Comparison of ENCODE assay signal across 23 cellular contexts in the genomic region with DNA sequence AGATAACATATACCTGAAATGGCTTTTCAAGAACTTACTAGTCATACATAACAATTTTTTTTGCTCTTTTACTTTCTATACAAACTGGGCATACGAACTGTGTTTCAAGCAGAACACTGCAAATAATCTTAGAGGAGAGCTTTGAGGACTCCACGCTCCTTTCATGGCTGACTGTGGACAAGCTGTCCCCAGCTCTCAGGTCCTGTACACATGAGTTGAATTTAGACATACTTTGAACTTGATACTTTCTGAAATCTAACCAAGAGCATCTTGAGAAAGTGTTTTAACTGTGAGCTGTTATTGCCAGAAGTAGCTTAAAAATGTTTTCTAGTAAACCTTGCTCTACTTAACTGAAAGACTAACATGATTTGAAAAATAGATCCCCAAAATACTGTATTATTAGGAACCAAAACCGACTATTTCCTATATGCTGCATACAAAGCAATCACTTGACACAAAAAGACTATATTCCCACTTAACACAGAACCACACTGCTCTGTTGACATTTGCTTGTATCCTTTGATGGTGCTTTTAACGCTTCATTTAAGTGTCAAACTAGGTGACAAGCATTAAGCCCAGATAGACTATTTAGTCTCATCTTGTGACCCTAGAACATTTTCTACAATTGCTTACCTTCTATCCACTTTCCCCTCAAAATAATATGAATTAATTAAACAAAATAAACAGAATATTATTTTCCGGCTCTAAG.
DNase-seq lines count a peak whose midpoint lies in the region; ATAC-seq, FAIRE-seq and TF ChIP-seq lines count a peak whose summit lies in the region.
"Had no signal": no experiment of that assay in that cellular context is flagged by ENCODE, and none has a peak within 500 bp of the region (broad histone marks: within the 10 kb centered on the region; RNA-seq: fewer than 3 reads in every experiment).

No MANE protein-coding gene starts in this region.

- no peaks in the 10 kb centered on the region for H3K9me3 Mint-ChIP-seq in chondrocyte (ENCODE audit: low read depth)
- H3K9me3 Mint-ChIP-seq in neural progenitor cell: no peaks in the 10 kb centered on the region
- H3K9me3 Mint-ChIP-seq: activated CD4-positive, alpha-beta T cell treated with anti-CD3 and anti-CD28 coated beads, Interleukin-2, amount 10 ng/mL, durations not matched to agents 24 days and 14 days had no signal

- peak overlapping the region; percentile 82 for H3K27ac Mint-ChIP-seq in chondrocyte (ENCODE audit: unreplicated experiment)
- no peak overlapping the region for H3K27ac Mint-ChIP-seq in neural progenitor cell
- H3K27ac Mint-ChIP-seq: activated CD4-positive, alpha-beta T cell treated with anti-CD3 and anti-CD28 coated beads, Interleukin-2, amount 10 ng/mL, durations not matched to agents 24 days and 14 days; activated CD8-positive, alpha-beta memory T cell treated with anti-CD3 and anti-CD28 coated beads, Interleukin-2, amount 10 ng/mL, durations not matched to agents 7 days and 5 days; activated naive CD8-positive, alpha-beta T cell treated with anti-CD3 and anti-CD28 coated beads for 36 hours; CD14-positive monocyte; stimulated activated naive CD8-positive, alpha-beta T cell treated with anti-CD3 and anti-CD28 coated beads, Interleukin-15, Interleukin-2, amounts not matched to agents 100 ng/mL and 50 ng/mL, for 24 hours had no signal

- POLR2A ChIA-PET in HepG2 (lab: Yijun Ruan, JAX): no interaction called here

- H3K4me1 Mint-ChIP-seq in chondrocyte (ENCODE audit: low read depth) (peaks cover 27% of the 10 kb centered on the region), neural progenitor cell (peaks cover 52% of the 10 kb centered on the region)
- H3K4me1 Mint-ChIP-seq: activated CD4-positive, alpha-beta T cell treated with anti-CD3 and anti-CD28 coated beads, Interleukin-2, amount 10 ng/mL, durations not matched to agents 24 days and 14 days; activated CD8-positive, alpha-beta memory T cell treated with anti-CD3 and anti-CD28 coated beads, Interleukin-2, amount 10 ng/mL, durations not matched to agents 7 days and 5 days; CD14-positive monocyte had no signal

- H3F3A ChIP-seq in neural progenitor cell (ENCODE audit: low read depth) (peaks cover 21% of the 10 kb centered on the region), MM.1S (ENCODE audit: insufficient read depth, low read length) (peaks cover 4% of the 10 kb centered on the region; the same call in 1 of the 2 replicates)

- H3K4me3 ChIP-seq in HepG2 (replicated peaks in 1 of 3; ENCODE audit: insufficient read depth in 1 of 3, low read depth in 2 of 3, low read length in 3 of 3) (no peak overlapping the region), right lobe of liver (no peak overlapping the region), neural progenitor cell (peak overlapping the region; percentile 82), MM.1S (ENCODE audit: low read length) (no peak overlapping the region)
- H3K4me3 ChIP-seq: esophagus squamous epithelium, lung, SK-N-MC had no signal

- H3K79me2 ChIP-seq in HepG2 (ENCODE audit: insufficient read depth, low read length): peaks cover 99% of the 10 kb centered on the region
- H3K79me2 ChIP-seq in neural progenitor cell (ENCODE audit: low read depth): peaks cover 100% of the 10 kb centered on the region
- H3K79me2 ChIP-seq in MM.1S (ENCODE audit: low read length): peaks cover 74% of the 10 kb centered on the region

- in situ Hi-C loops in HepG2 (cut with HindIII; ENCODE audit: extremely low pct_ligation_motif_present, low pct_unique_long_range_greater_than_20kb): no loop called here

- CTCF ChIA-PET in HepG2 (lab: Yijun Ruan, JAX; ENCODE audit: low intra/inter-chr PET ratio, low total read pairs): no interaction called here

- no peak for ATAC-seq in HepG2
- ATAC-seq in right lobe of liver: no peak
- ATAC-seq: activated CD8-positive, alpha-beta memory T cell treated with anti-CD3 and anti-CD28 coated beads, Interleukin-2, amount 10 ng/mL, durations not matched to agents 7 days and 5 days had no signal

- H3K27ac ChIP-seq in HepG2 (ENCODE audit: extremely low read length, insufficient read depth, low read length): peak overlapping the region; percentile 5
- no peak overlapping the region for H3K27ac ChIP-seq in right lobe of liver
- H3K27ac ChIP-seq in neural progenitor cell: peak overlapping the region; percentile 60
- no peak overlapping the region for H3K27ac ChIP-seq in MM.1S (ENCODE audit: low read length)
- H3K27ac ChIP-seq: esophagus squamous epithelium, RWPE1, SK-N-MC had no signal

- BruUV-seq in HepG2 (replicated peaks; lab: Mats Ljungman, UMichigan): no TSS peak

- no peak for FAIRE-seq in HepG2 (lab: Jason Lieb, UNC)
- FAIRE-seq: G401.6 had no signal

- no peak for TF ChIP-seq RAD21 in HepG2 (CRISPR knock-in tag; IDR thresholded peaks at IDR 0.05)

- TF ChIP-seq EP300 in HepG2 (IDR thresholded peaks at IDR 0.05; ENCODE audit: low read depth in 2 of 2, low read length in 2 of 2) (no peak), HepG2 (CRISPR knock-in tag; IDR thresholded peaks at IDR 0.05; ENCODE audit: borderline replicate concordance) (no peak)

- peaks cover 63% of the 10 kb centered on the region for H3K4me1 ChIP-seq in HepG2 (ENCODE audit: insufficient read depth, low read length)
- H3K4me1 ChIP-seq in right lobe of liver: no peaks in the 10 kb centered on the region
- H3K4me1 ChIP-seq in neural progenitor cell: peaks cover 75% of the 10 kb centered on the region
- peaks cover 10% of the 10 kb centered on the region for H3K4me1 ChIP-seq in MM.1S (ENCODE audit: low read length)

- H3K27me3 Mint-ChIP-seq in chondrocyte (ENCODE audit: low read depth) (no peaks in the 10 kb centered on the region), neural progenitor cell (ENCODE audit: insufficient read depth, low read depth) (peaks cover 2% of the 10 kb centered on the region)
- H3K27me3 Mint-ChIP-seq: activated CD8-positive, alpha-beta memory T cell treated with anti-CD3 and anti-CD28 coated beads, Interleukin-2, amount 10 ng/mL, durations not matched to agents 7 days and 5 days had no signal

- H4K20me1 ChIP-seq in HepG2 (ENCODE audit: insufficient read depth, low read length) (peaks cover 20% of the 10 kb centered on the region), neural progenitor cell (ENCODE audit: low read depth) (peaks cover 99% of the 10 kb centered on the region), MM.1S (ENCODE audit: insufficient read depth, low read length) (no peaks in the 10 kb centered on the region)

- TF ChIP-seq CTCF in HepG2 (CRISPR knock-in tag; IDR thresholded peaks at IDR 0.05) (no peak), right lobe of liver (IDR thresholded peaks at IDR 0.05) (no peak), chondrocyte (IDR thresholded peaks at IDR 0.05) (no peak), neural progenitor cell (IDR thresholded peaks at IDR 0.05) (no peak), MM.1S (IDR thresholded peaks at IDR 0.05; ENCODE audit: low read length) (no peak)

- H3K4me2 ChIP-seq in HepG2 (ENCODE audit: low read depth, low read length): peak overlapping the region; percentile 82
- H3K4me2 ChIP-seq in neural progenitor cell: peak overlapping the region; percentile 94
- no peak overlapping the region for H3K4me2 ChIP-seq in MM.1S (ENCODE audit: low read depth, low read length)

- intact Hi-C loops in HepG2 (cut with micrococcal nuclease; ENCODE audit: unreplicated experiment) (no loop called here), right lobe of liver (cut with DNase I) (no loop called here)

- TF ChIP-seq POLR2A in HepG2 (IDR thresholded peaks at IDR 0.05; ENCODE audit: insufficient read depth in 1 of 2, low read depth in 2 of 2, low read length in 2 of 2) (no peak), right lobe of liver (IDR thresholded peaks at IDR 0.05) (no peak)

- peak overlapping the region; percentile 44 for H3K4me3 Mint-ChIP-seq in chondrocyte (ENCODE audit: unreplicated experiment)
- no peak overlapping the region for H3K4me3 Mint-ChIP-seq in neural progenitor cell
- H3K4me3 Mint-ChIP-seq: activated CD4-positive, alpha-beta T cell treated with anti-CD3 and anti-CD28 coated beads, Interleukin-2, amount 10 ng/mL, durations not matched to agents 24 days and 14 days; activated CD8-positive, alpha-beta memory T cell treated with anti-CD3 and anti-CD28 coated beads, Interleukin-2, amount 10 ng/mL, durations not matched to agents 7 days and 5 days; activated naive CD8-positive, alpha-beta T cell treated with anti-CD3 and anti-CD28 coated beads for 36 hours; CD14-positive monocyte; stimulated activated naive CD8-positive, alpha-beta T cell treated with anti-CD3 and anti-CD28 coated beads, Interleukin-15, Interleukin-2, amounts not matched to agents 100 ng/mL and 50 ng/mL, for 24 hours had no signal

- no peak overlapping the region for H3K9ac ChIP-seq in HepG2 (ENCODE audit: insufficient read depth, low read depth, low read length)
- no peak overlapping the region for H3K9ac ChIP-seq in neural progenitor cell
- no peak overlapping the region for H3K9ac ChIP-seq in MM.1S (ENCODE audit: low read length)

- H3K36me3 Mint-ChIP-seq in chondrocyte (ENCODE audit: low read depth): no peaks in the 10 kb centered on the region
- H3K36me3 Mint-ChIP-seq in neural progenitor cell: peaks cover 3% of the 10 kb centered on the region
- H3K36me3 Mint-ChIP-seq: activated CD8-positive, alpha-beta memory T cell treated with anti-CD3 and anti-CD28 coated beads, Interleukin-2, amount 10 ng/mL, durations not matched to agents 7 days and 5 days; activated naive CD8-positive, alpha-beta T cell treated with anti-CD3 and anti-CD28 coated beads for 36 hours; CD14-positive monocyte had no signal

- WGBS in HepG2 (ENCODE audit: low lambda C conversion rate): 80% methylated on average over 5 of the region's 5 CpGs
- WGBS in right lobe of liver (ENCODE audit: insufficient coverage, low coverage, low lambda C conversion rate, missing lambda C conversion rate): 70% methylated on average over 5 of the region's 5 CpGs

- no peaks in the 10 kb centered on the region for H3K9me2 ChIP-seq in MM.1S (replicated peaks; ENCODE audit: insufficient read depth, low read length)

- H2AFZ ChIP-seq in HepG2 (ENCODE audit: low read length) (no peak overlapping the region), neural progenitor cell (replicated peaks) (no peak overlapping the region), MM.1S (ENCODE audit: low read length) (no peak overlapping the region)

- H3K27me3 ChIP-seq in HepG2 (ENCODE audit: control insufficient read depth in 1 of 2, insufficient read depth in 2 of 2, low read length in 2 of 2) (no peaks in the 10 kb centered on the region), right lobe of liver (no peaks in the 10 kb centered on the region), neural progenitor cell (no peaks in the 10 kb centered on the region), MM.1S (replicated peaks; ENCODE audit: insufficient read depth, low read length) (no peaks in the 10 kb centered on the region)
- H3K27me3 ChIP-seq: esophagus squamous epithelium had no signal

- H3K9me3 ChIP-seq in HepG2 (ENCODE audit: low read length) (no peaks in the 10 kb centered on the region), right lobe of liver (no peaks in the 10 kb centered on the region), neural progenitor cell (ENCODE audit: low read depth) (no peaks in the 10 kb centered on the region), MM.1S (replicated peaks; ENCODE audit: insufficient read depth, low read length) (no peaks in the 10 kb centered on the region)
- H3K9me3 ChIP-seq: esophagus squamous epithelium had no signal

- DNase-seq in HepG2 (ENCODE audit: low spot score) (no peak), right lobe of liver (no peak), chondrocyte (ENCODE audit: low spot score) (no peak), neural progenitor cell (ENCODE audit: low spot score) (no peak), MM.1S (no peak), NCI-H2081 treated with DMSO at 0.1 percent for 48 hours (lab: John Stamatoyannopoulos, UW) (no peak), ureter (ENCODE audit: low spot score) (no peak)
- DNase-seq: activated CD4-positive, alpha-beta T cell treated with anti-CD3 and anti-CD28 coated beads, Interleukin-2, amount 10 ng/mL, durations not matched to agents 24 days and 14 days; activated CD8-positive, alpha-beta memory T cell treated with anti-CD3 and anti-CD28 coated beads, Interleukin-2, amount 10 ng/mL, durations not matched to agents 7 days and 5 days; activated naive CD8-positive, alpha-beta T cell treated with anti-CD3 and anti-CD28 coated beads for 36 hours; effector memory CD4-positive, alpha-beta T cell; esophagus squamous epithelium; kidney glomerular epithelial cell; NCI-H1694; stimulated activated CD4-positive, alpha-beta T cell treated with anti-CD3 and anti-CD28 coated beads, Interleukin-4, amount 100 ng/mL, for 4 hours; T-helper 2 cell; trophoblast cell had no signal

- peaks cover 0 to 2% of the 10 kb centered on the region in 2 experiments; a peak in 2 of 5 replicates for H3K36me3 ChIP-seq in HepG2 (replicated peaks in 1 of 2; ENCODE audit: control insufficient read depth in 1 of 2, insufficient read depth in 2 of 2, low read length in 2 of 2)
- no peaks in the 10 kb centered on the region for H3K36me3 ChIP-seq in right lobe of liver
- peaks cover 5% of the 10 kb centered on the region for H3K36me3 ChIP-seq in neural progenitor cell
- H3K36me3 ChIP-seq in MM.1S (replicated peaks; ENCODE audit: insufficient read depth, low read length): no peaks in the 10 kb centered on the region
- H3K36me3 ChIP-seq: esophagus squamous epithelium had no signal

Comparison
In these comparisons a context has a peak if more than half of its experiments do, and no peak if none do; other contexts are left out.
1. H3K27ac ChIP-seq: peak in HepG2 (single experiment) and neural progenitor cell (single experiment); none in right lobe of liver (0 of 3) and MM.1S (single experiment).